1 cellular context compared by ENCODE assay signal in the genomic region with DNA sequence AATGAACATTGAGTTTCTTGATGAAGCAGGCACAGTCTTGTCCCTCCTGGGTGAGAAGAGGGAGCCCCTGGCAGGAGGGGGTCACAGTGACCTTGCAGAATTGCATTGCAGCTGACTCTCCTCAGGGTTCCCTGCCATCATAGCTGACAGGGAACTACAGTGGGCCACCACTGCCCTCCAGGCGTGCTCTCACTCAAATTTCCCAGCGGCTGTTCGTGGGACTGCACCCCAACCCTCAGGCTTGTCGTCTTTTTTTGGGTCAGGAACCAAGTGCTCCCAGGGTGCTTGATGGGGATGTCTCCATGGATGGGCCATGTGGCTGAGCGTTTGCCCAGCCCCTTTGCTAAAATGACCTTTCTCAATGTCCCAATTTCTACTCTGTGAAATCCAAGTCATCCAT.
TF ChIP-seq lines count a peak whose summit lies in the region.

No MANE protein-coding gene starts in this region.

TF ChIP-seq in SK-N-SH, 30 proteins besides CTCF, POLR2A, EP300 and RAD21 (continued from another document):
- TF ChIP-seq, protein P1, sequence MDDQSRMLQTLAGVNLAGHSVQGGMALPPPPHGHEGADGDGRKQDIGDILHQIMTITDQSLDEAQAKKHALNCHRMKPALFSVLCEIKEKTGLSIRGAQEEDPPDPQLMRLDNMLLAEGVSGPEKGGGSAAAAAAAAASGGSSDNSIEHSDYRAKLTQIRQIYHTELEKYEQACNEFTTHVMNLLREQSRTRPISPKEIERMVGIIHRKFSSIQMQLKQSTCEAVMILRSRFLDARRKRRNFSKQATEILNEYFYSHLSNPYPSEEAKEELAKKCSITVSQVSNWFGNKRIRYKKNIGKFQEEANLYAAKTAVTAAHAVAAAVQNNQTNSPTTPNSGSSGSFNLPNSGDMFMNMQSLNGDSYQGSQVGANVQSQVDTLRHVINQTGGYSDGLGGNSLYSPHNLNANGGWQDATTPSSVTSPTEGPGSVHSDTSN (IDR thresholded peaks at IDR 0.05): no peak
- no peak for TF ChIP-seq RCOR1 (IDR thresholded peaks at IDR 0.05; ENCODE audit: low read length)
- TF ChIP-seq FOXJ3 (CRISPR knock-in tag; IDR thresholded peaks at IDR 0.05): no peak
- TF ChIP-seq FOSL2 (IDR thresholded peaks at IDR 0.05; ENCODE audit: borderline replicate concordance, low read depth): no peak
- no peak for TF ChIP-seq REST (IDR thresholded peaks at IDR 0.05; ENCODE audit: low read depth, low read length)
